In the genomic region with DNA sequence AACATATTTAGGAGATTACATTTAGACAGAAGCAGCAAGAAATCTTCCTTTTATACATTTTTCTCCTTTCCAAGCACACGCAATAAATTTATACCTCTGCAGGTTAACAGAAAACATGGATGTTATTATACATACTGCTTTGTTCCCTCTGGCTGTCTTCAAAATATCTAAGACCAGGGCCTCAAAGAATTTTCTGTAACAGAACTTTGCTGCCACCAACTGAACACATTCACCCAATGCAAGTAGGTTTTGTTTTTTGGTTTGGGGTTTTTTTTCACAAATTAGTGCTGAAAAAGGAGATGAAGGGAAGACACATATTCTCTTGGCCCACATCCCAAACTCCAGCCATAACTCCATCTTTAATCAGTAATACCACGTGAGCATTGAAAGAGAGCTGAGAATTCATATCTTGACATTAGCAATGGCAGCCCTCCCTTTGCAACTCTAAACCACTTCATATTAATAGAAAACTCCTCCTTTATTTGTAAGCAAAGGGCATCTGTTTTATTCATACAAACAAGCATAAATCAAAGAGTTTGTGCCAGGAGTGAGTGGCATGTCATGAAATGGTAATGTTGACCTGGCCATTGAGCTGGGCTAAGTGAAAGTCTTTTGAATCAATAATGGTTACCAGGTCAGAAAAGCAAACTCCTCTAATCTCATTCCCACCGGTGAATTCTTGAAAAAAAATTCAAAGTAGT, we compare ENCODE assay signal across 9 cellular contexts.
DNase-seq lines count a peak whose midpoint lies in the region; TF ChIP-seq lines count a peak whose summit lies in the region.
"Had no signal": no experiment of that assay in that cellular context is flagged by ENCODE, and none has a peak within 500 bp of the region (broad histone marks: within the 10 kb centered on the region; RNA-seq: fewer than 3 reads in every experiment).

No MANE protein-coding gene starts in this region.

- no peak overlapping the region for H3K4me3 Mint-ChIP-seq in T-helper 2 cell treated with Interferon-gamma antibody and Interleukin-4, amounts not matched to agents 5 μg/mL and 100 μg/mL, for 36 hours

- POLR2A ChIA-PET in RWPE1 (lab: Yijun Ruan, JAX; ENCODE audit: low non-redundant PET), result no interaction called here

- no peaks in the 10 kb centered on the region for H3K9me3 Mint-ChIP-seq in T-helper 2 cell treated with Interferon-gamma antibody and Interleukin-4, amounts not matched to agents 5 μg/mL and 100 μg/mL, for 36 hours

- no peaks in the 10 kb centered on the region for H3K27me3 Mint-ChIP-seq in T-helper 2 cell treated with Interferon-gamma antibody and Interleukin-4, amounts not matched to agents 5 μg/mL and 100 μg/mL, for 36 hours (ENCODE audit: low read depth)

- no peak overlapping the region for H3K27ac Mint-ChIP-seq in T-helper 2 cell treated with Interferon-gamma antibody and Interleukin-4, amounts not matched to agents 5 μg/mL and 100 μg/mL, for 36 hours

- no peaks in the 10 kb centered on the region for H3K36me3 Mint-ChIP-seq in T-helper 2 cell treated with Interferon-gamma antibody and Interleukin-4, amounts not matched to agents 5 μg/mL and 100 μg/mL, for 36 hours (ENCODE audit: low read depth)

- CTCF ChIA-PET in RWPE1 (lab: Yijun Ruan, JAX), result interaction anchor here (0.7 to 1.0 kb wide), 2 partner anchors 99 to 1257 kb away, joined by 3 read pairs; no protein-coding TSS in a partner anchor

- H3K27ac ChIP-seq in RWPE1, result no peak overlapping the region

- DNase-seq in AG09319 (ENCODE audit: extremely low read depth, low read depth) (no peak), Kasumi-1 (lab: John Stamatoyannopoulos, UW) (peak; percentile 45 to 46), RWPE1 (ENCODE audit: low spot score) (no peak), hippocampal formation (lab: John Stamatoyannopoulos, UW) (peak; percentile 1 to 45), NCI-H187 (lab: John Stamatoyannopoulos, UW) (no peak), GDM1 (lab: John Stamatoyannopoulos, UW) (no peak), NCI-H2227 treated with DMSO at 0.1 percent for 48 hours (lab: John Stamatoyannopoulos, UW) (no peak)
- no peak for DNase-seq in T-helper 2 cell treated with Interferon-gamma antibody and Interleukin-4, amounts not matched to agents 5 μg/mL and 100 μg/mL, for 36 hours (ENCODE audit: low spot score)
- DNase-seq: activated CD4-positive, alpha-beta T cell treated with anti-CD3 and anti-CD28 coated beads for 1 hour had no signal

- H3K4me1 Mint-ChIP-seq in T-helper 2 cell treated with Interferon-gamma antibody and Interleukin-4, amounts not matched to agents 5 μg/mL and 100 μg/mL, for 36 hours (ENCODE audit: low read depth), result peaks cover 5% of the 10 kb centered on the region

- TF ChIP-seq CTCF in AG09319 (IDR thresholded peaks at IDR 0.05; ENCODE audit: low read depth, low read length) (peak; percentile 32), RWPE1 (conservative IDR thresholded peaks at IDR 0.05; ENCODE audit: low read depth) (peak; percentile 16; the same call in 1 of the 2 replicates)

Comparison
In these comparisons a context has a peak if more than half of its experiments do, and no peak if none do; other contexts are left out.
1. DNase-seq: peak in Kasumi-1 (2 of 2) and hippocampal formation (2 of 2); none in AG09319 (single experiment), RWPE1 (single experiment), NCI-H187 (0 of 2), T-helper 2 cell treated with Interferon-gamma antibody and Interleukin-4, amounts not matched to agents 5 μg/mL and 100 μg/mL, for 36 hours (single experiment), GDM1 (single experiment) and NCI-H2227 treated with DMSO at 0.1 percent for 48 hours (single experiment).